ENCODE assay signal across 1 cellular context in the genomic region with DNA sequence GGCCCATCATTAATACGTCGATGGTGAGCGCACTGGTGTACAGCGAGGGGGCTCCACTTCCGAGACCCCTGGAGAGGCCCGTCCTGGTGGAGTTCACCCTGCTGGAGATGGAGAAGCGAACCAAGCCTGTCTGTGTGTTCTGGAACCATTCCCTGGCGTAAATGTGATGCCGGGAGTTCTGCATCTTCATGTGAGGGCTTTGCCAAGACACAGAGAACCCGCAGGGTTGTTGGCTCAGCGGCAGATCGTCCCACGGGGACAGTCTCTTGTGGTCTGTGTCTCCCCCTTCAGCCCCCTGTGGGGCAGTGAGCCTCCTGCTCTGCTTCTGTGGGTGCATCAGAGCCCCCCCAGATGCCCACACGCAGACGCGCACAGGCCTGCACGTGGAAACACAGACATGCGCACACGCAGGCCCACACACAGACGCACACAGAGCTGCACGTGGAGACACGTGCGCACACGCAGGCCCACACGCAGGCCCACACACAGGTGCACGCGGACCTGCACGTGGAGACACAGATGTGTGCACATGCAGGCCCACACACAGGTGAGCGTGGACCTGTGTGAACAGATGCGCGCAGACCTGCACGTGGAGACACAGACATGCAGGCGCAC.
TF ChIP-seq lines count a peak whose summit lies in the region.

No MANE protein-coding gene starts in this region.

TF ChIP-seq in K562, 482 proteins besides CTCF, POLR2A, EP300 and RAD21 (continued from another document and continues in another):
- TF ChIP-seq, protein P1, sequence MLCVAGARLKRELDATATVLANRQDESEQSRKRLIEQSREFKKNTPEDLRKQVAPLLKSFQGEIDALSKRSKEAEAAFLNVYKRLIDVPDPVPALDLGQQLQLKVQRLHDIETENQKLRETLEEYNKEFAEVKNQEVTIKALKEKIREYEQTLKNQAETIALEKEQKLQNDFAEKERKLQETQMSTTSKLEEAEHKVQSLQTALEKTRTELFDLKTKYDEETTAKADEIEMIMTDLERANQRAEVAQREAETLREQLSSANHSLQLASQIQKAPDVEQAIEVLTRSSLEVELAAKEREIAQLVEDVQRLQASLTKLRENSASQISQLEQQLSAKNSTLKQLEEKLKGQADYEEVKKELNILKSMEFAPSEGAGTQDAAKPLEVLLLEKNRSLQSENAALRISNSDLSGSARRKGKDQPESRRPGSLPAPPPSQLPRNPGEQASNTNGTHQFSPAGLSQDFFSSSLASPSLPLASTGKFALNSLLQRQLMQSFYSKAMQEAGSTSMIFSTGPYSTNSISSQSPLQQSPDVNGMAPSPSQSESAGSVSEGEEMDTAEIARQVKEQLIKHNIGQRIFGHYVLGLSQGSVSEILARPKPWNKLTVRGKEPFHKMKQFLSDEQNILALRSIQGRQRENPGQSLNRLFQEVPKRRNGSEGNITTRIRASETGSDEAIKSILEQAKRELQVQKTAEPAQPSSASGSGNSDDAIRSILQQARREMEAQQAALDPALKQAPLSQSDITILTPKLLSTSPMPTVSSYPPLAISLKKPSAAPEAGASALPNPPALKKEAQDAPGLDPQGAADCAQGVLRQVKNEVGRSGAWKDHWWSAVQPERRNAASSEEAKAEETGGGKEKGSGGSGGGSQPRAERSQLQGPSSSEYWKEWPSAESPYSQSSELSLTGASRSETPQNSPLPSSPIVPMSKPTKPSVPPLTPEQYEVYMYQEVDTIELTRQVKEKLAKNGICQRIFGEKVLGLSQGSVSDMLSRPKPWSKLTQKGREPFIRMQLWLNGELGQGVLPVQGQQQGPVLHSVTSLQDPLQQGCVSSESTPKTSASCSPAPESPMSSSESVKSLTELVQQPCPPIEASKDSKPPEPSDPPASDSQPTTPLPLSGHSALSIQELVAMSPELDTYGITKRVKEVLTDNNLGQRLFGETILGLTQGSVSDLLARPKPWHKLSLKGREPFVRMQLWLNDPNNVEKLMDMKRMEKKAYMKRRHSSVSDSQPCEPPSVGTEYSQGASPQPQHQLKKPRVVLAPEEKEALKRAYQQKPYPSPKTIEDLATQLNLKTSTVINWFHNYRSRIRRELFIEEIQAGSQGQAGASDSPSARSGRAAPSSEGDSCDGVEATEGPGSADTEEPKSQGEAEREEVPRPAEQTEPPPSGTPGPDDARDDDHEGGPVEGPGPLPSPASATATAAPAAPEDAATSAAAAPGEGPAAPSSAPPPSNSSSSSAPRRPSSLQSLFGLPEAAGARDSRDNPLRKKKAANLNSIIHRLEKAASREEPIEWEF (CRISPR knock-in tag; IDR thresholded peaks at IDR 0.05) = no peak
- TF ChIP-seq GTF2A2 (tag; IDR thresholded peaks at IDR 0.05) = no peak
- TF ChIP-seq ZNF280A (IDR thresholded peaks at IDR 0.05; ENCODE audit: low read depth, partially characterized antibody) = no peak
- TF ChIP-seq ZNF79 (CRISPR knock-in tag; IDR thresholded peaks at IDR 0.05; ENCODE audit: low read depth) = no peak
- no peak for TF ChIP-seq FOXJ2 (tag; IDR thresholded peaks at IDR 0.05)
- no peak for TF ChIP-seq ZNF140 (CRISPR knock-in tag; IDR thresholded peaks at IDR 0.05)
- TF ChIP-seq ELF1 (tag; IDR thresholded peaks at IDR 0.05) = no peak
- TF ChIP-seq GTF2F1 (IDR thresholded peaks at IDR 0.05; ENCODE audit: low read depth, low read length) = no peak
- TF ChIP-seq ZNF134 (CRISPR knock-in tag; conservative IDR thresholded peaks at IDR 0.05) = no peak
- no peak for TF ChIP-seq ZNF449 (CRISPR knock-in tag; IDR thresholded peaks at IDR 0.05)
- no peak for TF ChIP-seq ATF3 (IDR thresholded peaks at IDR 0.05)
- TF ChIP-seq ATF3 (CRISPR knock-in tag; conservative IDR thresholded peaks at IDR 0.05) = no peak
- no peak for TF ChIP-seq MECOM (CRISPR knock-in tag; IDR thresholded peaks at IDR 0.05)
- TF ChIP-seq, protein P2, sequence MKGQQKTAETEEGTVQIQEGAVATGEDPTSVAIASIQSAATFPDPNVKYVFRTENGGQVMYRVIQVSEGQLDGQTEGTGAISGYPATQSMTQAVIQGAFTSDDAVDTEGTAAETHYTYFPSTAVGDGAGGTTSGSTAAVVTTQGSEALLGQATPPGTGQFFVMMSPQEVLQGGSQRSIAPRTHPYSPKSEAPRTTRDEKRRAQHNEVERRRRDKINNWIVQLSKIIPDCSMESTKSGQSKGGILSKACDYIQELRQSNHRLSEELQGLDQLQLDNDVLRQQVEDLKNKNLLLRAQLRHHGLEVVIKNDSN (CRISPR knock-in tag; IDR thresholded peaks at IDR 0.05) = peak; percentile 56
- no peak for TF ChIP-seq TBL1XR1 (IDR thresholded peaks at IDR 0.05; ENCODE audit: low read length in 2 of 2)
- no peak for TF ChIP-seq NELFE (IDR thresholded peaks at IDR 0.05; ENCODE audit: insufficient read depth, insufficient read length)
- TF ChIP-seq NR2C1 (IDR thresholded peaks at IDR 0.05) = no peak
- no peak for TF ChIP-seq NR2C1 (tag; IDR thresholded peaks at IDR 0.05)
- TF ChIP-seq BRCA1 (IDR thresholded peaks at IDR 0.05) = no peak
- no peak for TF ChIP-seq BRCA1 (CRISPR knock-in tag; IDR thresholded peaks at IDR 0.05)
- no peak for TF ChIP-seq SMARCA5 (IDR thresholded peaks at IDR 0.05)
- no peak for TF ChIP-seq ZNF445 (CRISPR knock-in tag; IDR thresholded peaks at IDR 0.05; ENCODE audit: low read depth)
- no peak for TF ChIP-seq ZNF146 (CRISPR knock-in tag; IDR thresholded peaks at IDR 0.05; ENCODE audit: unreplicated experiment)
- no peak for TF ChIP-seq GABPB2 (CRISPR knock-in tag; conservative IDR thresholded peaks at IDR 0.05)
- no peak for TF ChIP-seq POLR2G (IDR thresholded peaks at IDR 0.05; ENCODE audit: low read depth, low read length)
- TF ChIP-seq, protein P3, sequence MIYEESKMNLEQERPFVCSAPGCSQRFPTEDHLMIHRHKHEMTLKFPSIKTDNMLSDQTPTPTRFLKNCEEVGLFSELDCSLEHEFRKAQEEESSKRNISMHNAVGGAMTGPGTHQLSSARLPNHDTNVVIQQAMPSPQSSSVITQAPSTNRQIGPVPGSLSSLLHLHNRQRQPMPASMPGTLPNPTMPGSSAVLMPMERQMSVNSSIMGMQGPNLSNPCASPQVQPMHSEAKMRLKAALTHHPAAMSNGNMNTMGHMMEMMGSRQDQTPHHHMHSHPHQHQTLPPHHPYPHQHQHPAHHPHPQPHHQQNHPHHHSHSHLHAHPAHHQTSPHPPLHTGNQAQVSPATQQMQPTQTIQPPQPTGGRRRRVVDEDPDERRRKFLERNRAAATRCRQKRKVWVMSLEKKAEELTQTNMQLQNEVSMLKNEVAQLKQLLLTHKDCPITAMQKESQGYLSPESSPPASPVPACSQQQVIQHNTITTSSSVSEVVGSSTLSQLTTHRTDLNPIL (CRISPR knock-in tag; IDR thresholded peaks at IDR 0.05) = no peak
- no peak for TF ChIP-seq CREB1 (IDR thresholded peaks at IDR 0.05)
- TF ChIP-seq CREB1 (CRISPR knock-in tag; IDR thresholded peaks at IDR 0.05) = peak; percentile 24; the same call in 1 of the 2 replicates
- TF ChIP-seq C11orf30 (IDR thresholded peaks at IDR 0.05; ENCODE audit: low read depth) = no peak
- TF ChIP-seq, protein P4, sequence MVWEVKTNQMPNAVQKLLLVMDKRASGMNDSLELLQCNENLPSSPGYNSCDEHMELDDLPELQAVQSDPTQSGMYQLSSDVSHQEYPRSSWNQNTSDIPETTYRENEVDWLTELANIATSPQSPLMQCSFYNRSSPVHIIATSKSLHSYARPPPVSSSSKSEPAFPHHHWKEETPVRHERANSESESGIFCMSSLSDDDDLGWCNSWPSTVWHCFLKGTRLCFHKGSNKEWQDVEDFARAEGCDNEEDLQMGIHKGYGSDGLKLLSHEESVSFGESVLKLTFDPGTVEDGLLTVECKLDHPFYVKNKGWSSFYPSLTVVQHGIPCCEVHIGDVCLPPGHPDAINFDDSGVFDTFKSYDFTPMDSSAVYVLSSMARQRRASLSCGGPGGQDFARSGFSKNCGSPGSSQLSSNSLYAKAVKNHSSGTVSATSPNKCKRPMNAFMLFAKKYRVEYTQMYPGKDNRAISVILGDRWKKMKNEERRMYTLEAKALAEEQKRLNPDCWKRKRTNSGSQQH (CRISPR knock-in tag; IDR thresholded peaks at IDR 0.05) = no peak
- TF ChIP-seq CBFB (CRISPR knock-in tag; IDR thresholded peaks at IDR 0.05) = peak; percentile 27; the same call in 1 of the 2 replicates
- TF ChIP-seq, protein P5, sequence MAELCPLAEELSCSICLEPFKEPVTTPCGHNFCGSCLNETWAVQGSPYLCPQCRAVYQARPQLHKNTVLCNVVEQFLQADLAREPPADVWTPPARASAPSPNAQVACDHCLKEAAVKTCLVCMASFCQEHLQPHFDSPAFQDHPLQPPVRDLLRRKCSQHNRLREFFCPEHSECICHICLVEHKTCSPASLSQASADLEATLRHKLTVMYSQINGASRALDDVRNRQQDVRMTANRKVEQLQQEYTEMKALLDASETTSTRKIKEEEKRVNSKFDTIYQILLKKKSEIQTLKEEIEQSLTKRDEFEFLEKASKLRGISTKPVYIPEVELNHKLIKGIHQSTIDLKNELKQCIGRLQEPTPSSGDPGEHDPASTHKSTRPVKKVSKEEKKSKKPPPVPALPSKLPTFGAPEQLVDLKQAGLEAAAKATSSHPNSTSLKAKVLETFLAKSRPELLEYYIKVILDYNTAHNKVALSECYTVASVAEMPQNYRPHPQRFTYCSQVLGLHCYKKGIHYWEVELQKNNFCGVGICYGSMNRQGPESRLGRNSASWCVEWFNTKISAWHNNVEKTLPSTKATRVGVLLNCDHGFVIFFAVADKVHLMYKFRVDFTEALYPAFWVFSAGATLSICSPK (IDR thresholded peaks at IDR 0.05; ENCODE audit: borderline replicate concordance) = no peak
- TF ChIP-seq, protein P6, sequence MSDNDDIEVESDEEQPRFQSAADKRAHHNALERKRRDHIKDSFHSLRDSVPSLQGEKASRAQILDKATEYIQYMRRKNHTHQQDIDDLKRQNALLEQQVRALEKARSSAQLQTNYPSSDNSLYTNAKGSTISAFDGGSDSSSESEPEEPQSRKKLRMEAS (CRISPR knock-in tag; IDR thresholded peaks at IDR 0.05) = peak; percentile 84
- TF ChIP-seq ZNF165 (CRISPR knock-in tag; IDR thresholded peaks at IDR 0.05; ENCODE audit: borderline replicate concordance) = no peak
- no peak for TF ChIP-seq ZBTB7A (IDR thresholded peaks at IDR 0.05; ENCODE audit: borderline replicate concordance, control insufficient read depth, low read depth, low read length)
- no peak for TF ChIP-seq CREM (IDR thresholded peaks at IDR 0.05; ENCODE audit: low read depth)
- no peak for TF ChIP-seq LARP7 (IDR thresholded peaks at IDR 0.05)
- no peak for TF ChIP-seq ZNF232 (CRISPR knock-in tag; IDR thresholded peaks at IDR 0.05)
- no peak for TF ChIP-seq HIVEP1 (CRISPR knock-in tag; IDR thresholded peaks at IDR 0.05)
- no peak for TF ChIP-seq POLR2H (tag; IDR thresholded peaks at IDR 0.05; ENCODE audit: low read depth)
- TF ChIP-seq RBM39 (optimal IDR thresholded peaks at IDR 0.05; ENCODE audit: low read depth, low read length) = no peak
- TF ChIP-seq IRF2 (CRISPR knock-in tag; IDR thresholded peaks at IDR 0.05) = peak; percentile 50; the same call in 1 of the 2 replicates
- TF ChIP-seq ZBTB17 (CRISPR knock-in tag; IDR thresholded peaks at IDR 0.05) = no peak
- TF ChIP-seq RBM17 (IDR thresholded peaks at IDR 0.05; ENCODE audit: borderline replicate concordance, low read depth, low read length) = no peak
- TF ChIP-seq ELK1 (CRISPR knock-in tag; IDR thresholded peaks at IDR 0.05) = no peak
- no peak for TF ChIP-seq TAL1 (IDR thresholded peaks at IDR 0.05)
- TF ChIP-seq ZNF224 (CRISPR knock-in tag; IDR thresholded peaks at IDR 0.05) = no peak
- no peak for TF ChIP-seq PRMT5 (CRISPR knock-in tag; IDR thresholded peaks at IDR 0.05)
- TF ChIP-seq RBM15 (IDR thresholded peaks at IDR 0.05; ENCODE audit: insufficient read depth, low read length) = no peak
- TF ChIP-seq TAF9B (IDR thresholded peaks at IDR 0.05; ENCODE audit: partially characterized antibody) = no peak
- TF ChIP-seq ESRRB (CRISPR knock-in tag; IDR thresholded peaks at IDR 0.05; ENCODE audit: borderline replicate concordance) = no peak
- no peak for TF ChIP-seq ZNF764 (CRISPR knock-in tag; IDR thresholded peaks at IDR 0.05; ENCODE audit: low read depth)
- TF ChIP-seq RFX7 (CRISPR knock-in tag; IDR thresholded peaks at IDR 0.05) = no peak
- no peak for TF ChIP-seq EP400 (IDR thresholded peaks at IDR 0.05)
- no peak for TF ChIP-seq TCFL5 (CRISPR knock-in tag; conservative IDR thresholded peaks at IDR 0.05)
- no peak for TF ChIP-seq MEF2D (tag; conservative IDR thresholded peaks at IDR 0.05; ENCODE audit: low read depth)
- TF ChIP-seq NCOA6 (IDR thresholded peaks at IDR 0.05) = no peak
- TF ChIP-seq ZNF324 (CRISPR knock-in tag; IDR thresholded peaks at IDR 0.05) = no peak
- TF ChIP-seq FOXP1 (CRISPR knock-in tag; IDR thresholded peaks at IDR 0.05) = no peak
